ENCODE assay signal across 20 cellular contexts in the genomic region with DNA sequence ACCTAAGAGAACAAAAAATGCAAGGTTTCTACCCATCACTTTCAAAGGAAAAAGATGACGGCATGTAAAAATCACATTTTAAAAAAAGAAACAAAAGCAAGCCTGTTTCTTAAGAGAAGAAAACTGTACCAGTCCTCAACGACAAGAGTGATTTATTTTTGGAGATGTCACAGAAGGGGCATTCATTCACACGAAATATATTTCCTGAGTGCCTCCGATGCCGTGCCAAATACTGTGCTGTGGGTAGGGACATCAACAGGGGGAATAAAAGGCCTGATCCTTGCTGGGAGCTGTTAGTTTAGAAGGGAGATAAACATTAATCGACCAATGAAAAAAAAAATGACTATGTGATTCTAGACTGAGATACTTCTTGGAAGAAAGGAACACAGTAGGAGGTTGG.
"Had no signal": no experiment of that assay in that cellular context is flagged by ENCODE, and none has a peak within 500 bp of the region (broad histone marks: within the 10 kb centered on the region; RNA-seq: fewer than 3 reads in every experiment).

No MANE protein-coding gene starts in this region.

- FAIRE-seq: colon, islet of Langerhans had no signal

- H3K27ac Mint-ChIP-seq: dendritic cell treated with granulocyte-macrophage colony-stimulating factor and Interleukin-4, amounts not matched to agents 40 ng/mL and 50 ng/mL, for 4 days; effector memory CD8-positive, alpha-beta T cell; natural killer cell; stimulated activated naive B cell treated with anti-CD40 and anti-IgM and Interleukin-4, amounts not matched to agents 10 μg/mL and 1 μg/mL and 100 μg/mL, for 72 hours had no signal

- H3K36me3 Mint-ChIP-seq: natural killer cell; stimulated activated naive B cell treated with anti-CD40 and anti-IgM and Interleukin-4, amounts not matched to agents 10 μg/mL and 1 μg/mL and 100 μg/mL, for 72 hours had no signal

- H3K4me3 Mint-ChIP-seq: central memory CD8-positive, alpha-beta T cell; dendritic cell treated with granulocyte-macrophage colony-stimulating factor and Interleukin-4, amounts not matched to agents 40 ng/mL and 50 ng/mL, for 4 days; effector memory CD8-positive, alpha-beta T cell; natural killer cell; stimulated activated naive B cell treated with anti-CD40 and anti-IgM and Interleukin-4, amounts not matched to agents 10 μg/mL and 1 μg/mL and 100 μg/mL, for 72 hours; stimulated activated naive CD8-positive, alpha-beta T cell treated with anti-CD3 and anti-CD28 coated beads, Interleukin-15, amount 100 ng/mL, for 72 hours had no signal

- H3K27me3 Mint-ChIP-seq: central memory CD8-positive, alpha-beta T cell; dendritic cell treated with granulocyte-macrophage colony-stimulating factor and Interleukin-4, amounts not matched to agents 40 ng/mL and 50 ng/mL, for 4 days; effector memory CD8-positive, alpha-beta T cell; stimulated activated naive B cell treated with anti-CD40 and anti-IgM and Interleukin-4, amounts not matched to agents 10 μg/mL and 1 μg/mL and 100 μg/mL, for 72 hours; stimulated activated naive CD8-positive, alpha-beta T cell treated with anti-CD3 and anti-CD28 coated beads, Interleukin-15, amount 100 ng/mL, for 72 hours had no signal

- ATAC-seq: effector memory CD8-positive, alpha-beta T cell; gastrocnemius medialis; heart right ventricle; natural killer cell; stimulated activated naive B cell treated with anti-CD40 and anti-IgM and Interleukin-4, amounts not matched to agents 10 μg/mL and 1 μg/mL and 100 μg/mL, for 72 hours; stimulated activated naive CD8-positive, alpha-beta T cell treated with anti-CD3 and anti-CD28 coated beads, Interleukin-15, amount 100 ng/mL, for 72 hours had no signal

- H3K4me1 Mint-ChIP-seq: central memory CD8-positive, alpha-beta T cell; natural killer cell; stimulated activated naive B cell treated with anti-CD40 and anti-IgM and Interleukin-4, amounts not matched to agents 10 μg/mL and 1 μg/mL and 100 μg/mL, for 72 hours; stimulated activated naive CD8-positive, alpha-beta T cell treated with anti-CD3 and anti-CD28 coated beads, Interleukin-15, amount 100 ng/mL, for 72 hours had no signal

- H3K9me3 Mint-ChIP-seq: central memory CD8-positive, alpha-beta T cell; dendritic cell treated with granulocyte-macrophage colony-stimulating factor and Interleukin-4, amounts not matched to agents 40 ng/mL and 50 ng/mL, for 4 days; stimulated activated naive B cell treated with anti-CD40 and anti-IgM and Interleukin-4, amounts not matched to agents 10 μg/mL and 1 μg/mL and 100 μg/mL, for 72 hours; stimulated activated naive CD8-positive, alpha-beta T cell treated with anti-CD3 and anti-CD28 coated beads, Interleukin-15, amount 100 ng/mL, for 72 hours had no signal

- DNase-seq: effector memory CD8-positive, alpha-beta T cell; erythroblast; gastrocnemius medialis; heart right ventricle; hypothalamus; kidney glomerular epithelial cell; mesendoderm; natural killer cell; spleen; stimulated activated CD4-positive, alpha-beta T cell treated with anti-CD3 and anti-CD28 coated beads, Interleukin-15, amount 100 ng/mL, for 24 hours; stimulated activated CD4-positive, alpha-beta T cell treated with anti-CD3 and anti-CD28 coated beads, Interleukin-1b, Interleukin-23, amount 100 ng/mL, for 48 hours; stimulated activated CD4-positive, alpha-beta T cell treated with anti-CD3 and anti-CD28 coated beads, Interleukin-4, amount 100 ng/mL, for 24 hours; stimulated activated naive B cell treated with anti-CD40 and anti-IgM and Interleukin-4, amounts not matched to agents 10 μg/mL and 1 μg/mL and 100 μg/mL, for 72 hours; stimulated activated naive CD8-positive, alpha-beta T cell treated with anti-CD3 and anti-CD28 coated beads, Interleukin-15, amount 100 ng/mL, for 72 hours; testis; transverse colon had no signal
